In genomic region chr10:88270871-88271713, GRCh38 we compare ENCODE assay signal across 8 cellular contexts.
DNase-seq lines count a peak whose midpoint lies in the region; ATAC-seq, FAIRE-seq and TF ChIP-seq lines count a peak whose summit lies in the region.

No MANE protein-coding gene starts in this region.

- DNase-seq in GM10248 (ENCODE audit: extremely low spot score) (peak; percentile 59), IMR-90 (peak; percentile 71), kidney (peak; percentile 78), aorta (no peak), LoVo (ENCODE audit: low spot score) (no peak), cerebellar cortex (ENCODE audit: low spot score) (no peak)
- DNase-seq in activated T-cell treated with anti-CD3 and anti-CD28 coated beads, Interleukin-2, amount 50 U/mL, for 72 hours: peak; percentile 62 to 66

- dilution Hi-C loops in IMR-90 (cut with HindIII; ENCODE audit: low sequenced_read_pairs, unreplicated experiment): no loop called here

- ATAC-seq in GM21515 (IDR thresholded peaks at IDR 0.05; ENCODE audit: unreplicated experiment) (peak; percentile 85), IMR-90 (ENCODE audit: low read depth) (peak; percentile 87), aorta (ENCODE audit: low FRiP score) (peak; percentile 16)
- peak; percentile 91 to 92 for ATAC-seq in activated T-cell treated with anti-CD3 and anti-CD28 coated beads, Interleukin-2, amount 50 U/mL, for 72 hours (replicated peaks in 1 of 2)

- H3K9me3 ChIP-seq in IMR-90 (ENCODE audit: control insufficient read depth, insufficient read depth, low read length) (no peaks in the 10 kb centered on the region), kidney (ENCODE audit: control insufficient read depth in 1 of 2, low read length in 2 of 2) (no peaks in the 10 kb centered on the region), aorta (ENCODE audit: control insufficient read depth, low read length) (no peaks in the 10 kb centered on the region)

- 83% methylated on average over 1 of the region's 6 CpGs; no CpG with 5 or more reads in 1 of the 2 experiments for WGBS in IMR-90 (ENCODE audit: extremely low coverage in 2 of 2, insufficient read length in 1 of 2), 2 experiments
- 87 to 88% methylated on average over 6 of the region's 6 CpGs for WGBS in aorta, 2 donors

- peak overlapping the region; percentile 23; the same call in 1 of the 2 replicates for H4K91ac ChIP-seq in IMR-90 (ENCODE audit: insufficient read depth, low read depth, low read length)

- peak overlapping the region; percentile 21; the same call in 1 of the 2 replicates for H2AK5ac ChIP-seq in IMR-90 (ENCODE audit: low read depth, low read length)

- POLR2A ChIA-PET in GM10248 (lab: Yijun Ruan, JAX): no interaction called here
- POLR2A ChIA-PET in IMR-90 (lab: Charles Lee; ENCODE audit: unreplicated experiment): no interaction called here

- peak overlapping the region in 1 of 2 experiments; percentile 62; a peak in 2 of 4 replicates for H4K8ac ChIP-seq in IMR-90 (ENCODE audit: low read depth in 2 of 2, low read length in 2 of 2)

- H3K36me3 Mint-ChIP-seq in activated T-cell treated with anti-CD3 and anti-CD28 coated beads, Interleukin-2, amount 50 U/mL, for 72 hours (ENCODE audit: insufficient read depth in 2 of 2): no peaks in the 10 kb centered on the region

- peak overlapping the region; percentile 31; the same call in 1 of the 2 replicates for H3K18ac ChIP-seq in IMR-90 (ENCODE audit: low read depth, low read length)

- in situ Hi-C loops in IMR-90 (cut with MboI; ENCODE audit: low sequenced_read_pairs): no loop called here

- FAIRE-seq in kidney (lab: Jason Lieb, UNC): no peak

- peaks cover 37% of the 10 kb centered on the region for H3K27me3 Mint-ChIP-seq in activated T-cell treated with anti-CD3 and anti-CD28 coated beads, Interleukin-2, amount 50 U/mL, for 72 hours (ENCODE audit: low read depth)

- intact Hi-C loops in IMR-90 (cut with micrococcal nuclease): loop anchor here (10.0 kb wide), 1 partner anchor 406 kb away; the partner anchor contains the start of genes KLLN and PTEN
- intact Hi-C loops in kidney (cut with DNase I): no loop called here
- intact Hi-C loops in aorta (cut with DNase I): no loop called here

- H2BK5ac ChIP-seq in IMR-90 (ENCODE audit: low read depth, low read length, poor library complexity, severe bottlenecking): peak overlapping the region; percentile 25

- H3K79me1 ChIP-seq in IMR-90 (ENCODE audit: low read depth in 1 of 2, low read length in 2 of 2): no peaks in the 10 kb centered on the region

- H3K36me3 ChIP-seq in IMR-90 (ENCODE audit: control insufficient read depth, insufficient read depth, low read length) (no peaks in the 10 kb centered on the region), kidney (ENCODE audit: control insufficient read depth in 1 of 2, insufficient read depth in 2 of 2, low read length in 2 of 2) (no peaks in the 10 kb centered on the region), aorta (ENCODE audit: control insufficient read depth in 1 of 2, insufficient read depth in 2 of 2, low read length in 1 of 2) (no peaks in the 10 kb centered on the region)

- peaks cover 6% of the 10 kb centered on the region; the same call in 1 of the 2 replicates for H4K20me1 ChIP-seq in IMR-90 (ENCODE audit: insufficient read depth, low read length)

- H3K4me3 ChIP-seq in IMR-90 (ENCODE audit: insufficient read depth, low read depth, low read length) (no peak overlapping the region), kidney (ENCODE audit: low read length in 2 of 2) (no peak overlapping the region), aorta (ENCODE audit: low read length in 2 of 2) (no peak overlapping the region)

- peak overlapping the region; percentile 74; the same call in 1 of the 3 replicates for H2BK15ac ChIP-seq in IMR-90 (ENCODE audit: low read depth, low read length)

- CTCF ChIA-PET in GM10248 (lab: Yijun Ruan, JAX): interaction anchor here (1.0 to 1.5 kb wide), 9 partner anchors 9 to 412 kb away, joined by 3 to 8 read pairs (median 5); no protein-coding TSS in a partner anchor
- CTCF ChIA-PET in IMR-90 (lab: Yijun Ruan, JAX): no interaction called here

- peak overlapping the region; percentile 75 for H2BK20ac ChIP-seq in IMR-90 (ENCODE audit: low read depth, low read length)

- H3K27ac Mint-ChIP-seq in activated T-cell treated with anti-CD3 and anti-CD28 coated beads, Interleukin-2, amount 50 U/mL, for 72 hours: peak overlapping the region; percentile 85

- H3K9me3 Mint-ChIP-seq in activated T-cell treated with anti-CD3 and anti-CD28 coated beads, Interleukin-2, amount 50 U/mL, for 72 hours: no peaks in the 10 kb centered on the region

- peak overlapping the region; percentile 64 to 78 for H3K4me3 Mint-ChIP-seq in activated T-cell treated with anti-CD3 and anti-CD28 coated beads, Interleukin-2, amount 50 U/mL, for 72 hours

- TF ChIP-seq RAD21 in IMR-90 (IDR thresholded peaks at IDR 0.05; ENCODE audit: low read length): no peak

- H3K23ac ChIP-seq in IMR-90 (ENCODE audit: low read depth, low read length): no peak overlapping the region; the same call in 1 of the 2 replicates

- H3K4me1 Mint-ChIP-seq in activated T-cell treated with anti-CD3 and anti-CD28 coated beads, Interleukin-2, amount 50 U/mL, for 72 hours (ENCODE audit: low read depth): peaks cover 53% of the 10 kb centered on the region

- peaks cover 21% of the 10 kb centered on the region for H3K9me1 ChIP-seq in IMR-90 (ENCODE audit: insufficient read depth, low read length)

- H2AK9ac ChIP-seq in IMR-90 (replicated peaks; ENCODE audit: low read depth, low read length, poor library complexity): no peak overlapping the region

- H3K27me3 ChIP-seq in IMR-90 (ENCODE audit: control insufficient read depth, insufficient read depth, low read length) (no peaks in the 10 kb centered on the region), aorta (ENCODE audit: control insufficient read depth in 1 of 2, insufficient read depth in 2 of 2, low read length in 1 of 2) (no peaks in the 10 kb centered on the region)

- peak overlapping the region; percentile 52 for H3K4ac ChIP-seq in IMR-90 (ENCODE audit: low read depth, low read length)

- H4K5ac ChIP-seq in IMR-90 (ENCODE audit: low read depth, low read length): no peak overlapping the region

- TF ChIP-seq POLR2A in IMR-90 (IDR thresholded peaks at IDR 0.05; ENCODE audit: low read depth, low read length): no peak

- H3K27ac ChIP-seq in IMR-90 (ENCODE audit: insufficient read depth, low read length) (peak overlapping the region; percentile 15; the same call in 1 of the 2 replicates), kidney (ENCODE audit: low read depth in 2 of 2, low read length in 2 of 2) (no peak overlapping the region), aorta (ENCODE audit: low read depth in 1 of 2, low read length in 2 of 2) (no peak overlapping the region)

- H3K56ac ChIP-seq in IMR-90 (ENCODE audit: extremely low read depth, insufficient read depth, low read length): peak overlapping the region; percentile 4; the same call in 1 of the 2 replicates

- H3K4me1 ChIP-seq in IMR-90 (ENCODE audit: control insufficient read depth, insufficient read depth, low read length) (peaks cover 15% of the 10 kb centered on the region), kidney (ENCODE audit: control insufficient read depth in 1 of 2, insufficient read depth in 1 of 2, low read depth in 1 of 2, low read length in 2 of 2) (no peaks in the 10 kb centered on the region), aorta (ENCODE audit: control insufficient read depth in 1 of 2, insufficient read depth in 2 of 2, low read length in 2 of 2) (no peaks in the 10 kb centered on the region)

- peak overlapping the region; percentile 65; the same call in 1 of the 2 replicates for H3K14ac ChIP-seq in IMR-90 (replicated peaks; ENCODE audit: low read depth, low read length)

- peak overlapping the region; percentile 33; the same call in 1 of the 2 replicates for H3K4me2 ChIP-seq in IMR-90 (ENCODE audit: low read depth, low read length)

- H3K9ac ChIP-seq in IMR-90 (ENCODE audit: low read depth, low read length) (no peak overlapping the region), kidney (ENCODE audit: low read length in 2 of 2) (no peak overlapping the region)

- peak overlapping the region; percentile 60 for H2BK120ac ChIP-seq in IMR-90 (ENCODE audit: low read depth, low read length)

- no TSS peak for BruUV-seq in IMR-90 (replicated peaks; lab: Mats Ljungman, UMichigan)

- H2AFZ ChIP-seq in IMR-90 (replicated peaks; ENCODE audit: low read length, poor library complexity): peak overlapping the region; percentile 6

- TF ChIP-seq CTCF in GM10248 (IDR thresholded peaks at IDR 0.05; ENCODE audit: control extremely low read depth, extremely low read depth, low read depth, missing control alignments) (no peak), IMR-90 (conservative IDR thresholded peaks at IDR 0.05; ENCODE audit: low read depth, low read length) (no peak), kidney (IDR thresholded peaks at IDR 0.05; ENCODE audit: borderline replicate concordance, extremely low read depth, insufficient read depth) (no peak)

TF ChIP-seq in IMR-90, 13 proteins besides CTCF, POLR2A, EP300 and RAD21:
- TF ChIP-seq SMC3 (IDR thresholded peaks at IDR 0.05; ENCODE audit: low read depth, low read length) (no peak), USF2 (IDR thresholded peaks at IDR 0.05; ENCODE audit: low read depth, low read length) (no peak), MAFK (IDR thresholded peaks at IDR 0.05; ENCODE audit: low read depth, low read length) (peak; percentile 18; the same call in 1 of the 2 replicates), MXI1 (IDR thresholded peaks at IDR 0.05; ENCODE audit: borderline replicate concordance, low read depth, low read length) (no peak), BHLHE40 (IDR thresholded peaks at IDR 0.05; ENCODE audit: low read depth, low read length) (no peak), MAZ (IDR thresholded peaks at IDR 0.05; ENCODE audit: borderline replicate concordance, low read depth, low read length) (no peak)
TF ChIP-seq in IMR-90: peak in this region for 1.

Comparison
In these comparisons a context has a peak if more than half of its experiments do, and no peak if none do; other contexts are left out.
1. DNase-seq: peak in GM10248 (single experiment), IMR-90 (single experiment), activated T-cell treated with anti-CD3 and anti-CD28 coated beads, Interleukin-2, amount 50 U/mL, for 72 hours (2 of 2) and kidney (single experiment); none in aorta (0 of 2), LoVo (single experiment) and cerebellar cortex (single experiment).
2. ATAC-seq: peak in every context shown above with its lines; median percentile 92 in activated T-cell treated with anti-CD3 and anti-CD28 coated beads, Interleukin-2, amount 50 U/mL, for 72 hours; 87 in IMR-90; 85 in GM21515; 16 in aorta.